8 cellular contexts compared by ENCODE assay signal in the genomic region with DNA sequence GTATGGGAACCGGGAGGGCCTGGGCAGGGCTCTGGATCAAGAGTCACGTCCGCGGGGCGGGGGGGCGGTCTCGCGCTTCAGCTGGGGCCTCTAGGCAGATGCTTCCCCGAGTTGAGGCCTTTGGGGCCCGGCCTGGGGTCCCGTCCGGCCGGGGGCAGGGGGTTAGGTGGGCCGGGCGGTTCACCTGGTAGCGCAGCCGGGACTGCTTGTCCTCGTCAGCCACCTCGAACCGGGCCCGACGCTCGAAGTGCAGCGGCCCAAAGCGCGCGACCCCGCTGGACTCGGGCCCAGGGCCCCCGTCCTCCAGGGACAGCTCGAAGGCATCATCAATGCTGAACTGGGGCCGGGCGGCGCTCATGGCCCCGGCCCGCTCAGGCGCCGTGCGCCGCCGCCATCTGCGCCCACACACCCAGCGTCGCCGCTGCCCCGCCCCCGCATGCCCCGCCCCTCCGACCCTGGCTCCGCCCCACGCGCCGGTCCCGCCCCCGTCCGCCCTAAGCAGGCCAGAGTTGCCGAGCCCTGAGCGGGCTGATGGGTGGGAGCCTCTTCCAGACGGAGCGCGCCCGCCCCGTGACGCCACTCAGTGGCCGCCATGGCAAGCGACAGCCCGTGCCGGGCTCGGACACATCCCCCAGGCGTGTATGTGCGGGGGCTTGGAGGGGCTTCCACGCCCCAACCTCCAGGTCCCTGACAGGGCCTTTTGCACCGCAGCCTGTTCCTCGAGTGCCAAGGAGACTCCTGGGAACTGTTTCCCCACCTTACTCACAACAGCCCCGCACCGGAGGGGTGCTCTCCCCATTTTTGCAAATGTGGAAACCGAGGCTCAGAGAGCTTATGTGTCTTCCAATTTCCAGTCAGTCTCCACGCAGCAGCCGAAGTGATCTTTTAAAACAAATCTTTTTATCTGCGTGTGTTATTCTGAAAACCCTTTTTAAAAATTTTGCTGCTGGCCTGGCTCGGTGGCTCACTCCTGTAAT. TPM values are rescaled to one million over a fixed set of nuclear protein-coding genes. Genes with fewer than 3 reads are reported as not detected.
DNase-seq lines count a peak whose midpoint lies in the region; ATAC-seq and TF ChIP-seq lines count a peak whose summit lies in the region.

Gene TMEM134, minus strand, starts transcription at position 417 of the 977 bp plus-strand sequence. Its CDS starts 59 bp downstream, at position 358.

- peak within 1 kb of the TSS; percentile 70 for H3K27ac ChIP-seq in parathyroid adenoma
- H3K27ac ChIP-seq in tibial artery = peak within 1 kb of the TSS; percentile 84 to 95

- peak; percentile 87 for ATAC-seq in activated naive CD8-positive, alpha-beta T cell treated with anti-CD3 and anti-CD28 coated beads, Interleukin-2, amount 50 U/mL, for 24 hours
- ATAC-seq in Right ventricle myocardium superior (ENCODE audit: poor library complexity) = peak; percentile 95

- intact Hi-C loops in Right ventricle myocardium superior (cut with DNase I) (loop anchor here (2.0 to 5.0 kb wide), 2 partner anchors 38 to 68 kb away; partner anchors contain the start of genes CDK2AP2, PITPNM1 and PPP1CA), tibial artery (cut with DNase I; ENCODE audit: low total_unique reads) (loop anchor here (2.0 to 5.0 kb wide), 3 partner anchors 38 to 67 kb away; partner anchors contain the start of genes PPP1CA and TBC1D10C)

- peak; percentile 87 for DNase-seq in HFFc6
- peak; percentile 93 for DNase-seq in NCI-H1092 (lab: John Stamatoyannopoulos, UW)
- peak; percentile 92 for DNase-seq in SW480 (ENCODE audit: low spot score)
- peak; percentile 93 for DNase-seq in activated naive CD8-positive, alpha-beta T cell treated with anti-CD3 and anti-CD28 coated beads, Interleukin-2, amount 50 U/mL, for 24 hours
- DNase-seq in Right ventricle myocardium superior = peak; percentile 97
- DNase-seq in tibial artery = peak; percentile 90 to 95

- H3K27me3 ChIP-seq in parathyroid adenoma (ENCODE audit: control insufficient read depth, insufficient read depth, low read length) = no peaks in the 10 kb centered on the region
- no peaks in the 10 kb centered on the region for H3K27me3 ChIP-seq in tibial artery

- no peaks in the 10 kb centered on the region for H3K9me3 Mint-ChIP-seq in HFFc6
- no peaks in the 10 kb centered on the region for H3K9me3 Mint-ChIP-seq in activated naive CD8-positive, alpha-beta T cell treated with anti-CD3 and anti-CD28 coated beads, Interleukin-2, amount 50 U/mL, for 24 hours

- H3K4me1 Mint-ChIP-seq in HFFc6 (ENCODE audit: low read depth) = peaks cover 12% of the 10 kb centered on the region; the same call in 1 of the 2 replicates
- peaks cover 33% of the 10 kb centered on the region for H3K4me1 Mint-ChIP-seq in activated naive CD8-positive, alpha-beta T cell treated with anti-CD3 and anti-CD28 coated beads, Interleukin-2, amount 50 U/mL, for 24 hours

- H3K27ac Mint-ChIP-seq in HFFc6 = peak within 1 kb of the TSS; percentile 77
- H3K27ac Mint-ChIP-seq in activated naive CD8-positive, alpha-beta T cell treated with anti-CD3 and anti-CD28 coated beads, Interleukin-2, amount 50 U/mL, for 24 hours = peak within 1 kb of the TSS; percentile 88

- H3K9me3 ChIP-seq in parathyroid adenoma (ENCODE audit: control insufficient read depth, low read length) (no peaks in the 10 kb centered on the region), tibial artery (no peaks in the 10 kb centered on the region)

- peaks cover 4% of the 10 kb centered on the region; the same call in 1 of the 2 replicates for H3K36me3 Mint-ChIP-seq in HFFc6 (ENCODE audit: low read depth)
- no peaks in the 10 kb centered on the region for H3K36me3 Mint-ChIP-seq in activated naive CD8-positive, alpha-beta T cell treated with anti-CD3 and anti-CD28 coated beads, Interleukin-2, amount 50 U/mL, for 24 hours (ENCODE audit: low read depth)

- H3K4me3 Mint-ChIP-seq in HFFc6 = peak within 1 kb of the TSS; percentile 87
- peak within 1 kb of the TSS; percentile 91 for H3K4me3 Mint-ChIP-seq in activated naive CD8-positive, alpha-beta T cell treated with anti-CD3 and anti-CD28 coated beads, Interleukin-2, amount 50 U/mL, for 24 hours

- H3K36me3 ChIP-seq in parathyroid adenoma (ENCODE audit: control insufficient read depth, insufficient read depth, low read length) (no peaks in the 10 kb centered on the region), tibial artery (no peaks in the 10 kb centered on the region)

- peak; percentile 64 for TF ChIP-seq CTCF in HFFc6 (IDR thresholded peaks at IDR 0.05)
- TF ChIP-seq CTCF in parathyroid adenoma (IDR thresholded peaks at IDR 0.05) = no peak
- peak; percentile 36 to 51 for TF ChIP-seq CTCF in tibial artery (IDR thresholded peaks at IDR 0.05)

- H3K4me1 ChIP-seq in parathyroid adenoma = no peaks in the 10 kb centered on the region
- H3K4me1 ChIP-seq in tibial artery = peaks cover 0 to 47% (median 30%) of the 10 kb centered on the region in 4 donors

- H3K79me2 ChIP-seq in parathyroid adenoma = no peaks in the 10 kb centered on the region

- peak within 1 kb of the TSS; percentile 82 for H3K4me3 ChIP-seq in GM08714 (ENCODE audit: low read length)
- peak within 1 kb of the TSS; percentile 76 for H3K4me3 ChIP-seq in parathyroid adenoma (ENCODE audit: low read depth, low read length)
- H3K4me3 ChIP-seq in tibial artery = peak within 1 kb of the TSS; percentile 68 to 81

- H3K4me2 ChIP-seq in parathyroid adenoma (ENCODE audit: low read length) = peak within 1 kb of the TSS; percentile 94

- H2AFZ ChIP-seq in parathyroid adenoma = peak within 1 kb of the TSS; percentile 92

- peak within 1 kb of the TSS; percentile 53 for H3K9ac ChIP-seq in parathyroid adenoma

- H3K27me3 Mint-ChIP-seq in HFFc6 (ENCODE audit: insufficient read depth) = peaks cover 3% of the 10 kb centered on the region
- no peaks in the 10 kb centered on the region for H3K27me3 Mint-ChIP-seq in activated naive CD8-positive, alpha-beta T cell treated with anti-CD3 and anti-CD28 coated beads, Interleukin-2, amount 50 U/mL, for 24 hours

RNA-seq across cellular contexts. Expression of gene TMEM134, which starts in this region (rescaled TPM):
- 10 to 100 TPM; 28.5 to 43.7 (median 32.2) TPM for total RNA-seq in HFFc6 (2021; fragmentation: NEBNext Ultra II Directional; extraction: Animal tissue kit (Norgen Biotek cat#: 25700))
- total RNA-seq in Right ventricle myocardium superior = 82.9 TPM

Comparison
In these comparisons a context has a peak if more than half of its experiments do, and no peak if none do; other contexts are left out.
1. Peak in every context shown above with its lines: DNase-seq, ATAC-seq, H3K4me3 ChIP-seq and H3K27ac ChIP-seq.